In genomic region chr11:38582756-38583155, GRCh38 we compare ENCODE assay signal across 19 cellular contexts.
A peak's percentile ranks its signal among the peaks of the same experiment; 100 is the strongest.
DNase-seq lines count a peak whose midpoint lies in the region; ATAC-seq, FAIRE-seq and TF ChIP-seq lines count a peak whose summit lies in the region.
"Had no signal": no experiment of that assay in that cellular context is flagged by ENCODE, and none has a peak within 500 bp of the region (broad histone marks: within the 10 kb centered on the region; RNA-seq: fewer than 3 reads in every experiment).

No MANE protein-coding gene starts in this region.

- H3K79me2 ChIP-seq in K562 (ENCODE audit: control insufficient read depth, insufficient read depth, low read length) = no peaks in the 10 kb centered on the region

- H3K27ac ChIP-seq in K562 (ENCODE audit: extremely low read depth, low read depth, low read length) = no peak overlapping the region
- H3K27ac ChIP-seq: 22Rv1, A549, C4-2B had no signal

- H3K9me3 Mint-ChIP-seq in osteocyte (ENCODE audit: unreplicated experiment) = peaks cover 4% of the 10 kb centered on the region

- H3K4me3 Mint-ChIP-seq in osteocyte (ENCODE audit: unreplicated experiment) = no peak overlapping the region
- H3K4me3 Mint-ChIP-seq: CD4-positive, alpha-beta T cell; IgD-negative memory B cell had no signal

- intact Hi-C loops in K562 (cut with micrococcal nuclease) = no loop called here

- CTCF ChIA-PET in K562 (lab: Yijun Ruan, JAX; ENCODE audit: low intra/inter-chr PET ratio) = no interaction called here

- H3K4me2 ChIP-seq in K562 (ENCODE audit: insufficient read depth, low read length) = no peak overlapping the region
- H3K4me2 ChIP-seq: A549 had no signal

- no TSS peak for BruUV-seq in K562 (replicated peaks; lab: Mats Ljungman, UMichigan)

- DNase-seq in EH (ENCODE audit: low read depth) = peak; percentile 30
- peak; percentile 6 for DNase-seq in LNCaP clone FGC (ENCODE audit: low read depth)
- DNase-seq in K562 (ENCODE audit: extremely low read depth in 1 of 4, low spot score in 3 of 4) = no peak
- DNase-seq in osteocyte (ENCODE audit: extremely low spot score, unreplicated experiment) = no peak
- DNase-seq in NCI-H1417 (lab: John Stamatoyannopoulos, UW) = no peak
- DNase-seq: AML-193; Caco-2; CD4-positive, alpha-beta T cell; GF-D8; KG1 had no signal

- H3K36me3 Mint-ChIP-seq in osteocyte (ENCODE audit: unreplicated experiment) = peaks cover 2% of the 10 kb centered on the region
- H3K36me3 Mint-ChIP-seq: IgD-negative memory B cell had no signal

- no peak for TF ChIP-seq RAD21 in K562 (CRISPR knock-in tag; conservative IDR thresholded peaks at IDR 0.05 in 1 of 2, IDR thresholded peaks at IDR 0.05 in 1 of 2)

- no peaks in the 10 kb centered on the region for H3K9me1 ChIP-seq in K562 (ENCODE audit: control insufficient read depth, insufficient read depth, low read length)

- H3K27ac Mint-ChIP-seq in osteocyte (ENCODE audit: unreplicated experiment) = peak overlapping the region; percentile 5
- H3K27ac Mint-ChIP-seq: CD4-positive, alpha-beta T cell; IgD-negative memory B cell had no signal

- no peak overlapping the region for H3K4me3 ChIP-seq in LNCaP clone FGC (ENCODE audit: low read depth, low read length)
- H3K4me3 ChIP-seq in K562 = no peak overlapping the region
- H3K4me3 ChIP-seq: A549, HAP-1 had no signal

- no peaks in the 10 kb centered on the region for H3K27me3 Mint-ChIP-seq in osteocyte (ENCODE audit: unreplicated experiment)
- H3K27me3 Mint-ChIP-seq: CD4-positive, alpha-beta T cell; IgD-negative memory B cell had no signal

- H3K36me3 ChIP-seq in K562 (ENCODE audit: control insufficient read depth, insufficient read depth, low read length) = no peaks in the 10 kb centered on the region
- H3K36me3 ChIP-seq: HAP-1 had no signal

- TF ChIP-seq EP300 in K562 (IDR thresholded peaks at IDR 0.05; ENCODE audit: low read length) = no peak

- TF ChIP-seq CTCF in LNCaP clone FGC (IDR thresholded peaks at IDR 0.05; ENCODE audit: control insufficient read depth, extremely low read depth, insufficient read depth) (no peak), K562 (IDR thresholded peaks at IDR 0.05 in 2 of 3, conservative IDR thresholded peaks at IDR 0.05 in 1 of 3; ENCODE audit: insufficient read depth in 2 of 3, low read depth in 1 of 3, low read length in 3 of 3) (no peak), osteocyte (IDR thresholded peaks at IDR 0.05) (no peak)

- no peak overlapping the region for H3K9ac ChIP-seq in K562 (ENCODE audit: insufficient read depth in 1 of 2, low read depth in 2 of 2, low read length in 2 of 2)

- H3K4me1 Mint-ChIP-seq in osteocyte (ENCODE audit: unreplicated experiment) = peaks cover 20% of the 10 kb centered on the region

- H3K27me3 ChIP-seq in K562 (ENCODE audit: control insufficient read depth in 2 of 2, insufficient read depth in 2 of 2, low read length in 2 of 2) = no peaks in the 10 kb centered on the region

- H3K9me3 ChIP-seq in K562 (replicated peaks; ENCODE audit: control insufficient read depth, insufficient read depth, low read depth, low read length) = peaks cover 4% of the 10 kb centered on the region
- H3K9me3 ChIP-seq: Caco-2, HAP-1 had no signal

- in situ Hi-C loops in K562 (cut with MboI) = no loop called here

- H4K20me1 ChIP-seq in K562 (replicated peaks; ENCODE audit: control insufficient read depth, insufficient read depth, low read length) = no peaks in the 10 kb centered on the region

- FAIRE-seq in K562 (lab: Jason Lieb, UNC) = no peak
- FAIRE-seq: A549, HepG2, HTR-8/SVneo had no signal

- WGBS in K562 (ENCODE audit: insufficient coverage, low coverage, missing lambda C conversion rate) = 6% methylated on average over 3 of the region's 3 CpGs

- ATAC-seq in K562 = no peak
- no peak for ATAC-seq in GM21528 (IDR thresholded peaks at IDR 0.05; ENCODE audit: low FRiP score, unreplicated experiment)
- no peak for ATAC-seq in GM19455 (IDR thresholded peaks at IDR 0.05; ENCODE audit: unreplicated experiment)
- ATAC-seq: A549, HepG2 had no signal

- H3K4me1 ChIP-seq in K562 (replicated peaks in 1 of 2; ENCODE audit: control insufficient read depth in 2 of 2, insufficient read depth in 2 of 2, low read length in 2 of 2) = peaks cover 0 to 5% of the 10 kb centered on the region in 2 experiments; a peak in 2 of 5 replicates
- H3K4me1 ChIP-seq: A549, Caco-2, HAP-1 had no signal

- TF ChIP-seq POLR2A in K562 (conservative IDR thresholded peaks at IDR 0.05) = no peak

- POLR2A ChIA-PET in K562 (lab: Yijun Ruan, JAX) = interaction anchor here (0.7 kb wide), 1 partner anchor 24 kb away, joined by 3 read pairs; no protein-coding TSS in a partner anchor

- 0 out of 2 replicates have a peak overlapping the region, but pooled peaks have one; percentile 13 for H2AFZ ChIP-seq in K562 (ENCODE audit: low read depth, low read length)

TF ChIP-seq in K562, 482 proteins besides CTCF, POLR2A, EP300 and RAD21:
- no peak for TF ChIP-seq NUFIP1 (IDR thresholded peaks at IDR 0.05; ENCODE audit: partially characterized antibody)
- TF ChIP-seq ZNF75A (CRISPR knock-in tag; IDR thresholded peaks at IDR 0.05) = no peak
- no peak for TF ChIP-seq ZNF197 (CRISPR knock-in tag; IDR thresholded peaks at IDR 0.05; ENCODE audit: low read depth)

Comparison
In these comparisons a context has a peak if more than half of its experiments do, and no peak if none do; other contexts are left out.
1. DNase-seq: peak in EH (single experiment) and LNCaP clone FGC (single experiment); none in K562 (0 of 4), osteocyte (single experiment) and NCI-H1417 (0 of 3).